ENCODE assay signal across 20 cellular contexts in genomic region chr1:198019126-198019525, GRCh38.
DNase-seq lines count a peak whose midpoint lies in the region; ATAC-seq and TF ChIP-seq lines count a peak whose summit lies in the region.
"Had no signal": no experiment of that assay in that cellular context is flagged by ENCODE, and none has a peak within 500 bp of the region (broad histone marks: within the 10 kb centered on the region; RNA-seq: fewer than 3 reads in every experiment).

No MANE protein-coding gene starts in this region.

- H3K9me3 Mint-ChIP-seq in progenitor cell of endocrine pancreas (ENCODE audit: low read depth): no peaks in the 10 kb centered on the region

- no peak overlapping the region for H3K4me3 Mint-ChIP-seq in progenitor cell of endocrine pancreas (ENCODE audit: low read depth)
- H3K4me3 Mint-ChIP-seq: CD4-positive, alpha-beta memory T cell had no signal

- no peaks in the 10 kb centered on the region for H3K27me3 ChIP-seq in skeletal muscle satellite cell (ENCODE audit: control insufficient read depth, insufficient read depth, low read length)
- H3K27me3 ChIP-seq: BLaER1 had no signal

- no peak overlapping the region for H3K27ac Mint-ChIP-seq in progenitor cell of endocrine pancreas
- H3K27ac Mint-ChIP-seq: CD4-positive, alpha-beta memory T cell had no signal

- H3K36me3 ChIP-seq in HEK293 (ENCODE audit: control insufficient read depth in 2 of 2, insufficient read depth in 1 of 2, low read length in 2 of 2) (no peaks in the 10 kb centered on the region), skeletal muscle satellite cell (ENCODE audit: insufficient read depth, low read length) (no peaks in the 10 kb centered on the region)
- H3K36me3 ChIP-seq: BLaER1 had no signal

- POLR2A ChIA-PET in HEK293 (lab: Yijun Ruan, JAX): interaction anchor here (0.7 kb wide), 1 partner anchor 316 kb away, joined by 3 read pairs; no protein-coding TSS in a partner anchor

- H3K4me3 ChIP-seq in HEK293 (ENCODE audit: low read depth, low read length) (no peak overlapping the region), astrocyte of the spinal cord (ENCODE audit: low read depth, low read length) (no peak overlapping the region), skeletal muscle satellite cell (ENCODE audit: low read length) (no peak overlapping the region)
- H3K4me3 ChIP-seq: BLaER1, GM12878, PC-9 had no signal

- H3K9ac ChIP-seq in skeletal muscle satellite cell (ENCODE audit: low read depth, low read length): no peak overlapping the region
- H3K9ac ChIP-seq: BLaER1 had no signal

- no peak for ATAC-seq in GM18870 (IDR thresholded peaks at IDR 0.05; ENCODE audit: unreplicated experiment)
- ATAC-seq: GM12878, HepG2 had no signal

- H3K4me1 ChIP-seq in HEK293 (ENCODE audit: control insufficient read depth, insufficient read depth, low read length) (no peaks in the 10 kb centered on the region), skeletal muscle satellite cell (ENCODE audit: control insufficient read depth, insufficient read depth, low read length) (peaks cover 11% of the 10 kb centered on the region)
- H3K4me1 ChIP-seq: BLaER1 had no signal

- no peak for TF ChIP-seq CTCF in HEK293 (tag by site-specific recombination; IDR thresholded peaks at IDR 0.05)
- TF ChIP-seq CTCF in astrocyte of the spinal cord (IDR thresholded peaks at IDR 0.05; ENCODE audit: low read depth, low read length): no peak
- TF ChIP-seq CTCF in progenitor cell of endocrine pancreas (IDR thresholded peaks at IDR 0.05; ENCODE audit: unreplicated experiment): no peak

- no peaks in the 10 kb centered on the region for H3K9me3 ChIP-seq in HEK293 (ENCODE audit: control insufficient read depth, insufficient read depth, low read depth, low read length)
- no peaks in the 10 kb centered on the region for H3K9me3 ChIP-seq in skeletal muscle satellite cell (replicated peaks; ENCODE audit: low read length)
- H3K9me3 ChIP-seq: BLaER1 had no signal

- in situ Hi-C loops in astrocyte of the spinal cord (cut with HindIII; ENCODE audit: low sequenced_read_pairs): no loop called here

- peak; percentile 28 for DNase-seq in RPMI7951 (ENCODE audit: low read depth)
- DNase-seq in astrocyte of the spinal cord (ENCODE audit: low read depth, low spot score): peak; percentile 32
- no peak for DNase-seq in NCI-H2171 treated with DMSO at 0.1 percent for 48 hours (lab: John Stamatoyannopoulos, UW)
- DNase-seq in kidney tubule cell (ENCODE audit: low spot score): no peak
- no peak for DNase-seq in progenitor cell of endocrine pancreas (ENCODE audit: low spot score, unreplicated experiment)
- DNase-seq: CD4-positive, alpha-beta memory T cell; DMS153; KG1; NCI-H1417; NCI-H187; NCI-H2107; NCI-H2227 treated with DMSO at 0.1 percent for 48 hours; NCI-H524 had no signal

- no peaks in the 10 kb centered on the region for H3K36me3 Mint-ChIP-seq in progenitor cell of endocrine pancreas (ENCODE audit: insufficient read depth)
- H3K36me3 Mint-ChIP-seq: CD4-positive, alpha-beta memory T cell had no signal

- no peak overlapping the region for H3K27ac ChIP-seq in HEK293 (ENCODE audit: extremely low read depth, low read depth, low read length)
- H3K27ac ChIP-seq: BLaER1, PC-9 had no signal

- CTCF ChIA-PET in HEK293 (lab: Yijun Ruan, JAX): interaction anchor here (0.6 kb wide), 1 partner anchor 44 kb away, joined by 3 read pairs; no protein-coding TSS in a partner anchor

- H3K4me2 ChIP-seq in skeletal muscle satellite cell (ENCODE audit: low read length): peak overlapping the region; percentile 25
- H3K4me2 ChIP-seq: BLaER1, PC-9 had no signal

- H3K27me3 Mint-ChIP-seq in progenitor cell of endocrine pancreas: no peaks in the 10 kb centered on the region

- H3K4me1 Mint-ChIP-seq in progenitor cell of endocrine pancreas (ENCODE audit: low read depth): no peaks in the 10 kb centered on the region
- H3K4me1 Mint-ChIP-seq: CD4-positive, alpha-beta memory T cell had no signal

TF ChIP-seq in HEK293, 187 proteins besides CTCF, POLR2A, EP300 and RAD21:
- no peak for TF ChIP-seq ZNF433 (tag by site-specific recombination; IDR thresholded peaks at IDR 0.05; ENCODE audit: low read depth)
- no peak for TF ChIP-seq ZNF792 (tag by site-specific recombination; IDR thresholded peaks at IDR 0.05)
- TF ChIP-seq ZIC2 (tag by site-specific recombination; IDR thresholded peaks at IDR 0.05): 0 out of 2 replicates have a peak, but pooled peaks have one; percentile 19
- TF ChIP-seq ZNF473 (tag by site-specific recombination; IDR thresholded peaks at IDR 0.05): no peak
- TF ChIP-seq ELK4 (IDR thresholded peaks at IDR 0.05; ENCODE audit: borderline replicate concordance, low read depth, low read length): no peak
- TF ChIP-seq ZNF558 (tag by site-specific recombination; IDR thresholded peaks at IDR 0.05): no peak
- TF ChIP-seq BCL11B (tag by site-specific recombination; IDR thresholded peaks at IDR 0.05; ENCODE audit: low read depth): no peak

Comparison
In these comparisons a context has a peak if more than half of its experiments do, and no peak if none do; other contexts are left out.
1. DNase-seq: peak in RPMI7951 (single experiment) and astrocyte of the spinal cord (single experiment); none in NCI-H2171 treated with DMSO at 0.1 percent for 48 hours (single experiment), kidney tubule cell (single experiment) and progenitor cell of endocrine pancreas (single experiment).